Comparison of ENCODE assay signal across 17 cellular contexts in the genomic region with DNA sequence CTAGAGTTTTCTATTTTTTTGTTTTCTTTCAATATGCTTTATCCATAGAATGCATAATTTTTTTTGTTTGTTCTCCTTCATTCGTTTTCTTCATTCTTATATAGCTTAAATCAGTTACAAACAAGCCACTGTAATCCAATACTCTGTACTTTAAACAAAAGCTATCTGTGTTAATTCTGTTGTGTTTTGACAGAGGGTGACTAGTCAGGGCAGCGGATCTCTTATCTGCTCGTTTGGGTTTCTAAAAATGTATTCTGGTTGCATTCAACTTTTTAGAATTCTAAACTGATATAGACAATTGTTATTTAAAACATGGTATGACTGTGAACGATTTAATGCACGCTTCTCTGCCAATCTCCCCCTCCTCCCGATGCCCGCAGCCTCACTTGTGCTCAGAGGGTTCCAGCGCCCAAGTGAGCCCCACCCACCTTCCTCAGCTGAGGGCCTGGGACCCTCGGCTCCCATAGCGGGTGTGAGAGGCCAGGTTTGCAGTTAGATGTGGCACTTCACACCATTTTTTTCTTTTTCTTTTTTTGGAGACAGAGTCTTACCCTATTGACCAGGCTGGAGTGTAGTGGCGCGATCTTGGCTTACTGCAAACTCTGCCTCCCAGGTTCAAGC. TPM values are rescaled to one million over a fixed set of nuclear protein-coding genes. Genes with fewer than 3 reads are reported as not detected.
DNase-seq lines count a peak whose midpoint lies in the region; ATAC-seq and TF ChIP-seq lines count a peak whose summit lies in the region.
"Had no signal": no experiment of that assay in that cellular context is flagged by ENCODE, and none has a peak within 500 bp of the region (broad histone marks: within the 10 kb centered on the region; RNA-seq: fewer than 3 reads in every experiment).

No MANE protein-coding gene starts in this region.

- TF ChIP-seq CTCF in RWPE1 (conservative IDR thresholded peaks at IDR 0.05; ENCODE audit: low read depth): no peak
- TF ChIP-seq CTCF in brain (conservative IDR thresholded peaks at IDR 0.05): no peak
- TF ChIP-seq CTCF in gastrocnemius medialis (IDR thresholded peaks at IDR 0.05 in 4 of 5, conservative IDR thresholded peaks at IDR 0.05 in 1 of 5): no peak
- no peak for TF ChIP-seq CTCF in GM10266 (IDR thresholded peaks at IDR 0.05; ENCODE audit: control insufficient read depth, insufficient read depth, low read depth, missing control alignments)

- no peaks in the 10 kb centered on the region for H3K36me3 ChIP-seq in gastrocnemius medialis
- H3K36me3 ChIP-seq: right atrium auricular region had no signal

- H3K36me3 Mint-ChIP-seq in T-helper 2 cell treated with Interferon-gamma antibody and Interleukin-4, amounts not matched to agents 5 μg/mL and 100 μg/mL, for 36 hours (ENCODE audit: low read depth): peaks cover 30% of the 10 kb centered on the region
- H3K36me3 Mint-ChIP-seq in brain: peaks cover 28% of the 10 kb centered on the region

- peak overlapping the region; percentile 94 for H3K27ac ChIP-seq in RWPE1
- H3K27ac ChIP-seq in gastrocnemius medialis: peak overlapping the region; percentile 76 to 88 (median 80)
- H3K27ac ChIP-seq: right atrium auricular region had no signal

- H3K27me3 Mint-ChIP-seq in T-helper 2 cell treated with Interferon-gamma antibody and Interleukin-4, amounts not matched to agents 5 μg/mL and 100 μg/mL, for 36 hours (ENCODE audit: low read depth): no peaks in the 10 kb centered on the region
- H3K27me3 Mint-ChIP-seq in brain: peaks cover 2% of the 10 kb centered on the region

- H3K9me3 ChIP-seq in gastrocnemius medialis: no peaks in the 10 kb centered on the region
- H3K9me3 ChIP-seq: right atrium auricular region had no signal

- ATAC-seq in gastrocnemius medialis: no peak
- ATAC-seq in GM19397 (IDR thresholded peaks at IDR 0.05; ENCODE audit: unreplicated experiment): no peak
- no peak for ATAC-seq in HG03025 (IDR thresholded peaks at IDR 0.05; ENCODE audit: low FRiP score, unreplicated experiment)
- ATAC-seq: left cardiac atrium had no signal

- H3K4me3 Mint-ChIP-seq in T-helper 2 cell treated with Interferon-gamma antibody and Interleukin-4, amounts not matched to agents 5 μg/mL and 100 μg/mL, for 36 hours: peak overlapping the region; percentile 36
- H3K4me3 Mint-ChIP-seq in brain: peak overlapping the region in 1 of 5 experiments; percentile 7

- no peaks in the 10 kb centered on the region for H3K9me3 Mint-ChIP-seq in T-helper 2 cell treated with Interferon-gamma antibody and Interleukin-4, amounts not matched to agents 5 μg/mL and 100 μg/mL, for 36 hours
- peaks cover 0 to 7% (median 0%) of the 10 kb centered on the region in 5 experiments for H3K9me3 Mint-ChIP-seq in brain

- in situ Hi-C loops in gastrocnemius medialis (cut with MboI; ENCODE audit: low sequenced_read_pairs in 4 of 4): no loop called here

- H3K4me3 ChIP-seq in gastrocnemius medialis: no peak overlapping the region
- H3K4me3 ChIP-seq: right atrium auricular region had no signal

- peaks cover 83% of the 10 kb centered on the region for H3K4me1 Mint-ChIP-seq in T-helper 2 cell treated with Interferon-gamma antibody and Interleukin-4, amounts not matched to agents 5 μg/mL and 100 μg/mL, for 36 hours (ENCODE audit: low read depth)
- H3K4me1 Mint-ChIP-seq in brain: peaks cover 65% of the 10 kb centered on the region

- TF ChIP-seq POLR2A in gastrocnemius medialis (IDR thresholded peaks at IDR 0.05): no peak

- peaks cover 37 to 55% of the 10 kb centered on the region in 2 donors for H3K4me1 ChIP-seq in gastrocnemius medialis

- CTCF ChIA-PET in RWPE1 (lab: Yijun Ruan, JAX): interaction anchor here (0.5 to 0.6 kb wide), 2 partner anchors 16 to 139 kb away, joined by 3 read pairs; no protein-coding TSS in a partner anchor

- POLR2A ChIA-PET in RWPE1 (lab: Yijun Ruan, JAX; ENCODE audit: low non-redundant PET): no interaction called here

- intact Hi-C loops in gastrocnemius medialis (cut with DNase I; ENCODE audit: low total_unique reads): loop anchor here (5.0 kb wide), 1 partner anchor 124 kb away; no protein-coding TSS in a partner anchor

- H3K27me3 ChIP-seq in gastrocnemius medialis: no peaks in the 10 kb centered on the region
- H3K27me3 ChIP-seq: right atrium auricular region had no signal

- H3K27ac Mint-ChIP-seq in T-helper 2 cell treated with Interferon-gamma antibody and Interleukin-4, amounts not matched to agents 5 μg/mL and 100 μg/mL, for 36 hours: peak overlapping the region; percentile 88
- H3K27ac Mint-ChIP-seq in brain: peak overlapping the region in 4 of 5 experiments; percentile 16 to 70 (median 35)

- no peak for DNase-seq in T-helper 2 cell treated with Interferon-gamma antibody and Interleukin-4, amounts not matched to agents 5 μg/mL and 100 μg/mL, for 36 hours (ENCODE audit: low spot score)
- DNase-seq in T-helper 2 cell (no peak), RWPE1 (ENCODE audit: low spot score) (no peak), gastrocnemius medialis (no peak), GM10266 (ENCODE audit: extremely low spot score) (no peak)
- DNase-seq: 8988T; activated gamma-delta T cell treated with Interleukin-2 at 50 U/mL for 16 hours; GF-D8; left cardiac atrium; NCI-H1417; NCI-H226; stimulated activated CD4-positive, alpha-beta T cell treated with anti-CD3 and anti-CD28 coated beads, Interleukin-4, amount 100 ng/mL, for 24 hours; stimulated activated naive CD4-positive, alpha-beta T cell had no signal

RNA-seq across cellular contexts. Expression of gene NCK2, which starts 44.1 kb away (rescaled TPM):
- 52.0 TPM for polyA plus RNA-seq in brain (ENCODE audit: insufficient read depth, low read depth, low replicate concordance)
- total RNA-seq in gastrocnemius medialis: 10 to 100 TPM; 46.7 to 86.1 (median 57.9) TPM
